17 cellular contexts compared by ENCODE assay signal in genomic region chr2:99205491-99205890, GRCh38. TPM values are rescaled to one million over a fixed set of nuclear protein-coding genes. Genes with fewer than 3 reads are reported as not detected.
DNase-seq lines count a peak whose midpoint lies in the region; ATAC-seq, FAIRE-seq and TF ChIP-seq lines count a peak whose summit lies in the region.
"Had no signal": no experiment of that assay in that cellular context is flagged by ENCODE, and none has a peak within 500 bp of the region (broad histone marks: within the 10 kb centered on the region; RNA-seq: fewer than 3 reads in every experiment).

No MANE protein-coding gene starts in this region.

- H3K79me2 ChIP-seq in HCT116 (ENCODE audit: insufficient read depth, low read length) (no peaks in the 10 kb centered on the region), K562 (ENCODE audit: control insufficient read depth, insufficient read depth, low read length) (no peaks in the 10 kb centered on the region), mesendoderm (ENCODE audit: control insufficient read depth, insufficient read depth, low read length) (no peaks in the 10 kb centered on the region)

- CTCF ChIA-PET in Calu3 (lab: Charles Lee): interaction anchor here (0.6 kb wide), 1 partner anchor 83 kb away, joined by 3 read pairs; no protein-coding TSS in a partner anchor
- CTCF ChIA-PET in HCT116 (lab: Charles Lee): no interaction called here
- CTCF ChIA-PET in K562 (lab: Yijun Ruan, JAX; ENCODE audit: low intra/inter-chr PET ratio): no interaction called here

- no peak for FAIRE-seq in K562 (lab: Jason Lieb, UNC)
- FAIRE-seq: H54 had no signal

- H3K23ac ChIP-seq in mesendoderm (ENCODE audit: low read length): no peak overlapping the region

- no peak overlapping the region for H3K4ac ChIP-seq in mesendoderm (ENCODE audit: low read depth, low read length)

- H3K4me3 ChIP-seq in HCT116 (replicated peaks in 1 of 2; ENCODE audit: low read depth in 1 of 2, low read length in 2 of 2) (no peak overlapping the region), K562 (no peak overlapping the region), mesendoderm (ENCODE audit: low read length) (no peak overlapping the region)

- H3K79me1 ChIP-seq in mesendoderm (ENCODE audit: low read length): no peaks in the 10 kb centered on the region

- no peak overlapping the region for H2AK5ac ChIP-seq in mesendoderm (ENCODE audit: low read length)

- no peaks in the 10 kb centered on the region for H3K27me3 Mint-ChIP-seq in Calu3 (ENCODE audit: unreplicated experiment)
- H3K27me3 Mint-ChIP-seq: CD4-positive, alpha-beta memory T cell had no signal

- H3K9me1 ChIP-seq in K562 (ENCODE audit: control insufficient read depth, insufficient read depth, low read length): no peaks in the 10 kb centered on the region

- WGBS in K562 (ENCODE audit: insufficient coverage, low coverage, missing lambda C conversion rate): 68% methylated on average over 5 of the region's 5 CpGs
- no CpG with 5 or more reads among the region's 5 CpGs for WGBS in mesendoderm (ENCODE audit: extremely low coverage, insufficient coverage, low lambda C conversion rate)

- H3K9me3 ChIP-seq in HCT116 (ENCODE audit: control insufficient read depth in 1 of 2, insufficient read depth in 1 of 2, low read depth in 1 of 2, low read length in 2 of 2) (no peaks in the 10 kb centered on the region), K562 (replicated peaks; ENCODE audit: control insufficient read depth, insufficient read depth, low read depth, low read length) (no peaks in the 10 kb centered on the region)

- no peak overlapping the region for H2BK120ac ChIP-seq in mesendoderm (ENCODE audit: low read depth, low read length)

- no peaks in the 10 kb centered on the region for H3K9me2 ChIP-seq in HCT116 (ENCODE audit: insufficient read depth)

- H4K20me1 ChIP-seq in HCT116 (ENCODE audit: insufficient read depth) (no peaks in the 10 kb centered on the region), K562 (replicated peaks; ENCODE audit: control insufficient read depth, insufficient read depth, low read length) (no peaks in the 10 kb centered on the region)

- POLR2A ChIA-PET in HCT116 (lab: Charles Lee) (no interaction called here), K562 (lab: Yijun Ruan, JAX) (no interaction called here)

- BruUV-seq in Calu3 (replicated peaks; lab: Mats Ljungman, UMichigan) (no TSS peak), HCT116 (replicated peaks; lab: Mats Ljungman, UMichigan) (no TSS peak), K562 (replicated peaks; lab: Mats Ljungman, UMichigan) (no TSS peak)

- no peaks in the 10 kb centered on the region for H3K4me1 Mint-ChIP-seq in Calu3 (ENCODE audit: low read depth, unreplicated experiment)

- peaks cover 16% of the 10 kb centered on the region for H3K9me3 Mint-ChIP-seq in Calu3 (ENCODE audit: low read depth, unreplicated experiment)

- H3K36me3 ChIP-seq in HCT116 (ENCODE audit: control insufficient read depth in 1 of 2, insufficient read depth in 2 of 2, low read length in 2 of 2) (no peaks in the 10 kb centered on the region; a peak in 1 of 4 replicates), K562 (ENCODE audit: control insufficient read depth, insufficient read depth, low read length) (no peaks in the 10 kb centered on the region), mesendoderm (ENCODE audit: control insufficient read depth, insufficient read depth, low read length) (no peaks in the 10 kb centered on the region)

- H3K9ac ChIP-seq in HCT116 (ENCODE audit: low read length): no peak overlapping the region
- no peak overlapping the region for H3K9ac ChIP-seq in K562 (ENCODE audit: insufficient read depth in 1 of 2, low read depth in 2 of 2, low read length in 2 of 2)
- H3K9ac ChIP-seq in mesendoderm (ENCODE audit: low read length): no peak overlapping the region

- H2AFZ ChIP-seq in HCT116 (ENCODE audit: low read depth, low read length, poor library complexity, severe bottlenecking) (no peak overlapping the region), K562 (ENCODE audit: low read depth, low read length) (no peak overlapping the region)

- H3K4me2 ChIP-seq in HCT116 (ENCODE audit: low read length) (no peak overlapping the region), K562 (ENCODE audit: insufficient read depth, low read length) (no peak overlapping the region), mesendoderm (ENCODE audit: low read length) (no peak overlapping the region)

- ATAC-seq in HCT116: no peak
- ATAC-seq in K562: no peak
- ATAC-seq in HG03521 (IDR thresholded peaks at IDR 0.05; ENCODE audit: unreplicated experiment): no peak

- TF ChIP-seq EP300 in K562 (IDR thresholded peaks at IDR 0.05; ENCODE audit: low read length): no peak

- TF ChIP-seq RAD21 in HCT116 (IDR thresholded peaks at IDR 0.05; ENCODE audit: low read depth) (no peak), K562 (CRISPR knock-in tag; conservative IDR thresholded peaks at IDR 0.05 in 1 of 2, IDR thresholded peaks at IDR 0.05 in 1 of 2) (no peak)

- TF ChIP-seq CTCF in Calu3 (IDR thresholded peaks at IDR 0.05; ENCODE audit: unreplicated experiment): no peak
- no peak for TF ChIP-seq CTCF in HCT116 (IDR thresholded peaks at IDR 0.05 in 2 of 3, conservative IDR thresholded peaks at IDR 0.05 in 1 of 3; ENCODE audit: borderline replicate concordance in 1 of 3, insufficient read depth in 1 of 3, low read depth in 2 of 3, low read length in 2 of 3)
- no peak for TF ChIP-seq CTCF in K562 (IDR thresholded peaks at IDR 0.05 in 2 of 3, conservative IDR thresholded peaks at IDR 0.05 in 1 of 3; ENCODE audit: insufficient read depth in 2 of 3, low read depth in 1 of 3, low read length in 3 of 3)

- no peak overlapping the region for H3K27ac ChIP-seq in HCT116 (ENCODE audit: low read depth, low read length)
- no peak overlapping the region for H3K27ac ChIP-seq in K562 (ENCODE audit: extremely low read depth, low read depth, low read length)
- no peak overlapping the region for H3K27ac ChIP-seq in mesendoderm (ENCODE audit: low read depth, low read length)

- TF ChIP-seq POLR2A in HCT116 (IDR thresholded peaks at IDR 0.05; ENCODE audit: borderline replicate concordance, extremely low read depth, insufficient read depth, insufficient read length) (no peak), K562 (conservative IDR thresholded peaks at IDR 0.05) (no peak)

- H3K36me3 Mint-ChIP-seq in Calu3 (ENCODE audit: insufficient read depth, unreplicated experiment): peaks cover 4% of the 10 kb centered on the region

- H3K56ac ChIP-seq in mesendoderm (ENCODE audit: low read length): no peak overlapping the region

- intact Hi-C loops in Calu3 (cut with micrococcal nuclease; ENCODE audit: unreplicated experiment) (no loop called here), HCT116 (cut with micrococcal nuclease) (no loop called here), K562 (cut with micrococcal nuclease) (no loop called here)

- DNase-seq in Calu3: peak; percentile 15
- DNase-seq in HCT116 (ENCODE audit: low read depth, low spot score): no peak
- DNase-seq in K562 (ENCODE audit: extremely low read depth in 1 of 4, low spot score in 3 of 4): no peak
- peak; percentile 49 for DNase-seq in mesendoderm
- DNase-seq in NCI-H146 treated with DMSO at 0.1 percent for 48 hours (lab: John Stamatoyannopoulos, UW; ENCODE audit: unreplicated experiment): no peak
- DNase-seq in DMS79 treated with DMSO at 0.1 percent for 48 hours (lab: John Stamatoyannopoulos, UW): no peak
- DNase-seq: CD4-positive, alpha-beta memory T cell; KBM-7; NCI-H1417 treated with DMSO at 0.1 percent for 48 hours; NCI-H2029; NCI-H510A treated with DMSO at 0.1 percent for 48 hours; SIG-M5 had no signal

- no peak overlapping the region for H2BK5ac ChIP-seq in mesendoderm (ENCODE audit: low read length)

- no peak overlapping the region for H3K18ac ChIP-seq in mesendoderm (ENCODE audit: low read length)

- RAD21 ChIA-PET in HCT116 (lab: Charles Lee; ENCODE audit: low non-redundant PET in 1 of 2, low total read pairs in 2 of 2, uncharacterized antibody in 2 of 2, unreplicated experiment in 2 of 2): no interaction called here

- no peak overlapping the region for H3K4me3 Mint-ChIP-seq in Calu3 (ENCODE audit: low read depth, unreplicated experiment)
- H3K4me3 Mint-ChIP-seq: CD4-positive, alpha-beta memory T cell had no signal

- H3K27me3 ChIP-seq in HCT116 (ENCODE audit: insufficient read depth, low read length) (no peaks in the 10 kb centered on the region), K562 (ENCODE audit: control insufficient read depth in 2 of 2, insufficient read depth in 2 of 2, low read length in 2 of 2) (no peaks in the 10 kb centered on the region), mesendoderm (ENCODE audit: insufficient read depth, low read length, poor library complexity) (no peaks in the 10 kb centered on the region)

- in situ Hi-C loops in K562 (cut with MboI): no loop called here

- H3K4me1 ChIP-seq in HCT116 (ENCODE audit: control insufficient read depth in 1 of 2, insufficient read depth in 2 of 2, low read length in 2 of 2) (no peaks in the 10 kb centered on the region), K562 (replicated peaks in 1 of 2; ENCODE audit: control insufficient read depth in 2 of 2, insufficient read depth in 2 of 2, low read length in 2 of 2) (no peaks in the 10 kb centered on the region), mesendoderm (ENCODE audit: control insufficient read depth, low read depth, low read length) (no peaks in the 10 kb centered on the region)

- no peak overlapping the region for H4K5ac ChIP-seq in mesendoderm (ENCODE audit: low read length)

- H2BK15ac ChIP-seq in mesendoderm (replicated peaks; ENCODE audit: low read depth): no peak overlapping the region

- H3K27ac Mint-ChIP-seq in Calu3 (ENCODE audit: unreplicated experiment): no peak overlapping the region
- H3K27ac Mint-ChIP-seq: CD4-positive, alpha-beta memory T cell had no signal

- no peak overlapping the region for H4K8ac ChIP-seq in mesendoderm (ENCODE audit: low read depth, low read length)

RNA-seq across cellular contexts. Expression of gene MRPL30, which starts 24.5 kb away (rescaled TPM):
- total RNA-seq in Calu3 (2022): 38.8 and 39.0 TPM in 2 replicates
- 38.1 TPM for total RNA-seq in HCT116 (2021; ENCODE audit: unreplicated experiment)
- 16.2 and 21.1 TPM in 2 replicates for polyA plus RNA-seq in HCT116 (2012)
- 13.3 and 20.7 TPM in 2 replicates for total RNA-seq in K562 (2011; cell fraction: chromatin; rRNA removed; ENCODE audit: low replicate concordance)
- 9.8 and 10.7 TPM in 2 replicates for total RNA-seq in K562 (2011; cell fraction: nucleolus; rRNA removed)
- 20.7 and 35.3 TPM in 2 replicates for total RNA-seq in K562 (2011; cell fraction: nucleoplasm; rRNA removed)
- total RNA-seq in K562 (2014; rRNA removed): 66.6 and 73.2 TPM in 2 replicates
- total RNA-seq in K562 (2014; rRNA removed; fragmentation: Illumina TruSeq; extraction: Trizol): 97.0 and 106 TPM in 2 replicates
- total RNA-seq in K562 (2015; rRNA removed; fragmentation: Illumina TruSeq; extraction: Trizol): 88.8 and 100 TPM in 2 replicates
- 64.0 and 69.7 TPM in 2 replicates for total RNA-seq in K562 (2021)
- 71.8 and 87.0 TPM in 2 replicates for polyA plus RNA-seq in K562 (2011; rRNA removed)
- polyA plus RNA-seq in K562 (2011; cell fraction: cytosol; rRNA removed): 28.5 and 48.7 TPM in 2 replicates
- polyA plus RNA-seq in K562 (2011; cell fraction: nucleus; rRNA removed): 12.5 and 19.3 TPM in 2 replicates
- polyA plus RNA-seq in K562 (2012): 65.2 and 90.5 TPM in 2 replicates
- polyA plus RNA-seq in K562 (2014; fragmentation: Illumina TruSeq; extraction: Trizol): 108 and 123 TPM in 2 replicates
- polyA plus RNA-seq in K562 (2014; fragmentation: Nextera tagmentation; extraction: Ambion mirVana): 100 to 1,000 TPM in 1 of 2 experiments, 10 to 100 TPM in 1; 63.3 to 130 TPM
- 70.8 and 74.9 TPM in 2 replicates for polyA plus RNA-seq in K562 (2014; rRNA removed)
- 55.3 and 72.8 TPM in 2 replicates for polyA minus RNA-seq in K562 (2011; rRNA and poly(A)+ RNA removed)
- polyA minus RNA-seq in K562 (2011; cell fraction: cytosol; rRNA and poly(A)+ RNA removed): 27.7 and 31.1 TPM in 2 replicates
- polyA minus RNA-seq in K562 (2011; cell fraction: nucleus; rRNA and poly(A)+ RNA removed): 8.2 and 11.9 TPM in 2 replicates
- polyA plus RNA-seq in mesendoderm (2013, experiment 1 of 2): 42.5 TPM
- polyA plus RNA-seq in mesendoderm (2013, experiment 2 of 2): 41.6 TPM

RNA-seq across cellular contexts. Expression of gene MITD1, which starts 24.6 kb away (rescaled TPM):
- total RNA-seq in Calu3 (2022): 28.6 and 29.9 TPM in 2 replicates
- total RNA-seq in HCT116 (2021; ENCODE audit: unreplicated experiment): 20.7 TPM
- 12.4 and 13.3 TPM in 2 replicates for polyA plus RNA-seq in HCT116 (2012)
- 25.3 and 39.7 TPM in 2 replicates for total RNA-seq in K562 (2011; cell fraction: chromatin; rRNA removed; ENCODE audit: low replicate concordance)
- 12.2 and 13.0 TPM in 2 replicates for total RNA-seq in K562 (2011; cell fraction: nucleolus; rRNA removed)
- 22.1 and 32.8 TPM in 2 replicates for total RNA-seq in K562 (2011; cell fraction: nucleoplasm; rRNA removed)
- 23.7 and 25.5 TPM in 2 replicates for total RNA-seq in K562 (2014; rRNA removed)
- 42.8 and 46.2 TPM in 2 replicates for total RNA-seq in K562 (2014; rRNA removed; fragmentation: Illumina TruSeq; extraction: Trizol)
- 47.1 and 50.9 TPM in 2 replicates for total RNA-seq in K562 (2015; rRNA removed; fragmentation: Illumina TruSeq; extraction: Trizol)
- total RNA-seq in K562 (2021): 19.6 and 20.5 TPM in 2 replicates
- 22.9 and 30.7 TPM in 2 replicates for polyA plus RNA-seq in K562 (2011; rRNA removed)
- 3.3 and 9.7 TPM in 2 replicates for polyA plus RNA-seq in K562 (2011; cell fraction: cytosol; rRNA removed)
- polyA plus RNA-seq in K562 (2011; cell fraction: nucleus; rRNA removed): 22.4 and 30.1 TPM in 2 replicates
- 29.4 and 35.0 TPM in 2 replicates for polyA plus RNA-seq in K562 (2012)
- 36.6 and 43.2 TPM in 2 replicates for polyA plus RNA-seq in K562 (2014; fragmentation: Illumina TruSeq; extraction: Trizol)
- 10 to 100 TPM; 62.3 to 71.8 TPM for polyA plus RNA-seq in K562 (2014; fragmentation: Nextera tagmentation; extraction: Ambion mirVana)
- polyA plus RNA-seq in K562 (2014; rRNA removed): 42.4 and 48.7 TPM in 2 replicates
- polyA minus RNA-seq in K562 (2011; rRNA and poly(A)+ RNA removed): 12.5 and 13.9 TPM in 2 replicates
- polyA minus RNA-seq in K562 (2011; cell fraction: cytosol; rRNA and poly(A)+ RNA removed): 5.3 and 7.5 TPM in 2 replicates
- polyA minus RNA-seq in K562 (2011; cell fraction: nucleus; rRNA and poly(A)+ RNA removed): 10.9 and 14.4 TPM in 2 replicates
- polyA plus RNA-seq in mesendoderm (2013, experiment 1 of 2): 41.3 TPM
- 43.5 TPM for polyA plus RNA-seq in mesendoderm (2013, experiment 2 of 2)

RNA-seq across cellular contexts. Expression of gene LYG2, which starts 50.0 kb away (rescaled TPM):
- total RNA-seq in Calu3 (2022) (not detected in 2 replicates), HCT116 (2021; ENCODE audit: unreplicated experiment) (0.27 TPM), K562 (2014; rRNA removed) (not detected in 2 replicates), K562 (2014; rRNA removed; fragmentation: Illumina TruSeq; extraction: Trizol) (not detected in 2 replicates), K562 (2015; rRNA removed; fragmentation: Illumina TruSeq; extraction: Trizol) (0.34 TPM in 1 of 2 replicates, not detected in the other), K562 (2021) (not detected in 2 replicates)
- 0.30 and 0.37 TPM in 2 replicates for polyA plus RNA-seq in HCT116 (2012)
- not detected in 2 replicates for total RNA-seq in K562 (2011; cell fraction: chromatin; rRNA removed; ENCODE audit: low replicate concordance)
- not detected in 2 replicates for total RNA-seq in K562 (2011; cell fraction: nucleolus; rRNA removed)
- total RNA-seq in K562 (2011; cell fraction: nucleoplasm; rRNA removed): not detected in 2 replicates
- polyA plus RNA-seq in K562 (2011; rRNA removed) (not detected in 2 replicates), K562 (2014; fragmentation: Illumina TruSeq; extraction: Trizol) (not detected in 2 replicates), K562 (2014; fragmentation: Nextera tagmentation; extraction: Ambion mirVana) (under 1 TPM; 0.15 to 0.21 TPM), K562 (2014; rRNA removed) (0.17 TPM in 1 of 2 replicates, not detected in the other)
- not detected in 2 replicates for polyA plus RNA-seq in K562 (2011; cell fraction: cytosol; rRNA removed)
- polyA plus RNA-seq in K562 (2011; cell fraction: nucleus; rRNA removed): not detected in 2 replicates
- polyA plus RNA-seq in K562 (2012): 0.20 and 1.5 TPM in 2 replicates
- polyA minus RNA-seq in K562 (2011; rRNA and poly(A)+ RNA removed): not detected in 2 replicates
- not detected in 2 replicates for polyA minus RNA-seq in K562 (2011; cell fraction: cytosol; rRNA and poly(A)+ RNA removed)
- not detected in 2 replicates for polyA minus RNA-seq in K562 (2011; cell fraction: nucleus; rRNA and poly(A)+ RNA removed)
- polyA plus RNA-seq in mesendoderm (2013, experiment 1 of 2): 0.51 TPM
- 0.35 TPM for polyA plus RNA-seq in mesendoderm (2013, experiment 2 of 2)
- total RNA-seq: CD4-positive, alpha-beta memory T cell; RPMI7951; T-helper 1 cell treated with Interleukin-12 subunit alpha and Interleukin-12 subunit beta and Interleukin-4 antibody, amounts not matched to agents 30 ng/mL and 1 ng/mL, for 36 hours had no signal
- polyA plus RNA-seq: BJ; CD4-positive, alpha-beta memory T cell had no signal

RNA-seq across cellular contexts. Expression of gene LIPT1, which starts 50.7 kb away (rescaled TPM):
- total RNA-seq in Calu3 (2022) (10.4 and 14.1 TPM in 2 replicates), HCT116 (2021; ENCODE audit: unreplicated experiment) (8.5 TPM), K562 (2014; rRNA removed) (6.7 and 10.4 TPM in 2 replicates), K562 (2014; rRNA removed; fragmentation: Illumina TruSeq; extraction: Trizol) (9.7 and 11.6 TPM in 2 replicates), K562 (2015; rRNA removed; fragmentation: Illumina TruSeq; extraction: Trizol) (9.2 and 9.5 TPM in 2 replicates), K562 (2021) (6.4 and 8.6 TPM in 2 replicates)
- 4.5 and 6.3 TPM in 2 replicates for polyA plus RNA-seq in HCT116 (2012)
- total RNA-seq in K562 (2011; cell fraction: chromatin; rRNA removed; ENCODE audit: low replicate concordance): 13.3 and 26.8 TPM in 2 replicates
- 10.3 and 13.2 TPM in 2 replicates for total RNA-seq in K562 (2011; cell fraction: nucleolus; rRNA removed)
- total RNA-seq in K562 (2011; cell fraction: nucleoplasm; rRNA removed): 24.4 and 47.7 TPM in 2 replicates
- polyA plus RNA-seq in K562 (2011; rRNA removed) (13.3 and 17.6 TPM in 2 replicates), K562 (2014; fragmentation: Illumina TruSeq; extraction: Trizol) (11.7 and 11.9 TPM in 2 replicates), K562 (2014; fragmentation: Nextera tagmentation; extraction: Ambion mirVana) (10 to 100 TPM; 16.3 to 18.3 TPM), K562 (2014; rRNA removed) (10.5 and 12.1 TPM in 2 replicates)
- 7.4 and 9.2 TPM in 2 replicates for polyA plus RNA-seq in K562 (2011; cell fraction: cytosol; rRNA removed)
- polyA plus RNA-seq in K562 (2011; cell fraction: nucleus; rRNA removed): 12.7 and 15.6 TPM in 2 replicates
- 7.2 and 7.3 TPM in 2 replicates for polyA plus RNA-seq in K562 (2012)
- 9.7 and 12.8 TPM in 2 replicates for polyA minus RNA-seq in K562 (2011; rRNA and poly(A)+ RNA removed)
- polyA minus RNA-seq in K562 (2011; cell fraction: cytosol; rRNA and poly(A)+ RNA removed): 4.5 and 7.4 TPM in 2 replicates
- polyA minus RNA-seq in K562 (2011; cell fraction: nucleus; rRNA and poly(A)+ RNA removed): 9.6 and 13.3 TPM in 2 replicates
- polyA plus RNA-seq in mesendoderm (2013, experiment 1 of 2): 8.0 TPM
- 8.6 TPM for polyA plus RNA-seq in mesendoderm (2013, experiment 2 of 2)

RNA-seq across cellular contexts. Expression of gene TSGA10, which starts 50.7 kb away (rescaled TPM):
- total RNA-seq in Calu3 (2022): 14.2 and 16.1 TPM in 2 replicates
- 6.6 TPM for total RNA-seq in HCT116 (2021; ENCODE audit: unreplicated experiment)
- polyA plus RNA-seq in HCT116 (2012): 2.8 and 3.6 TPM in 2 replicates
- total RNA-seq in K562 (2011; cell fraction: chromatin; rRNA removed; ENCODE audit: low replicate concordance): 4.8 and 13.5 TPM in 2 replicates
- total RNA-seq in K562 (2011; cell fraction: nucleolus; rRNA removed): 3.8 and 6.5 TPM in 2 replicates
- 9.2 and 14.0 TPM in 2 replicates for total RNA-seq in K562 (2011; cell fraction: nucleoplasm; rRNA removed)
- 2.7 and 6.1 TPM in 2 replicates for total RNA-seq in K562 (2014; rRNA removed)
- total RNA-seq in K562 (2014; rRNA removed; fragmentation: Illumina TruSeq; extraction: Trizol): 2.9 and 3.5 TPM in 2 replicates
- 5.2 and 5.8 TPM in 2 replicates for total RNA-seq in K562 (2015; rRNA removed; fragmentation: Illumina TruSeq; extraction: Trizol)
- total RNA-seq in K562 (2021): 2.8 TPM in 2 replicates
- polyA plus RNA-seq in K562 (2011; rRNA removed): 2.7 and 3.2 TPM in 2 replicates
- polyA plus RNA-seq in K562 (2011; cell fraction: cytosol; rRNA removed): 0.46 and 2.4 TPM in 2 replicates
- 1.7 and 2.2 TPM in 2 replicates for polyA plus RNA-seq in K562 (2011; cell fraction: nucleus; rRNA removed)
- polyA plus RNA-seq in K562 (2012): 2.1 and 5.5 TPM in 2 replicates
- polyA plus RNA-seq in K562 (2014; fragmentation: Illumina TruSeq; extraction: Trizol): 1.9 and 3.5 TPM in 2 replicates
- polyA plus RNA-seq in K562 (2014; fragmentation: Nextera tagmentation; extraction: Ambion mirVana): 1 to 10 TPM; 2.1 to 3.5 TPM
- 5.8 and 11.3 TPM in 2 replicates for polyA plus RNA-seq in K562 (2014; rRNA removed)
- polyA minus RNA-seq in K562 (2011; rRNA and poly(A)+ RNA removed): 5.9 and 8.5 TPM in 2 replicates
- 1.9 TPM in 2 replicates for polyA minus RNA-seq in K562 (2011; cell fraction: cytosol; rRNA and poly(A)+ RNA removed)
- polyA minus RNA-seq in K562 (2011; cell fraction: nucleus; rRNA and poly(A)+ RNA removed): 5.1 and 11.0 TPM in 2 replicates
- 6.8 TPM for polyA plus RNA-seq in mesendoderm (2013, experiment 1 of 2)
- 7.0 TPM for polyA plus RNA-seq in mesendoderm (2013, experiment 2 of 2)

Comparison
In these comparisons a context has a peak if more than half of its experiments do, and no peak if none do; other contexts are left out.
1. DNase-seq: peak in Calu3 (single experiment) and mesendoderm (single experiment); none in HCT116 (single experiment), K562 (0 of 4), NCI-H146 treated with DMSO at 0.1 percent for 48 hours (single experiment) and DMS79 treated with DMSO at 0.1 percent for 48 hours (single experiment).